In genomic region chr3:196968233-196969000, GRCh38 we compare ENCODE assay signal across 8 cellular contexts. TPM values are rescaled to one million over a fixed set of nuclear protein-coding genes. Genes with fewer than 3 reads are reported as not detected.
A peak's percentile ranks its signal among the peaks of the same experiment; 100 is the strongest.
DNase-seq lines count a peak whose midpoint lies in the region; ATAC-seq and TF ChIP-seq lines count a peak whose summit lies in the region.

Gene PIGZ (minus strand): TSS chr3:196968833. CDS start chr3:196952031, 16,802 bp downstream.

- ATAC-seq in HG02840 (IDR thresholded peaks at IDR 0.05; ENCODE audit: low FRiP score, unreplicated experiment) = peak; percentile 51
- ATAC-seq in Right ventricle myocardium superior (ENCODE audit: poor library complexity) = peak; percentile 86

- peaks cover 48% of the 10 kb centered on the region for H3K27me3 Mint-ChIP-seq in progenitor cell of endocrine pancreas

- no peaks in the 10 kb centered on the region for H3K9me3 Mint-ChIP-seq in progenitor cell of endocrine pancreas (ENCODE audit: low read depth)

- H3K36me3 Mint-ChIP-seq in progenitor cell of endocrine pancreas (ENCODE audit: insufficient read depth) = peaks cover 5% of the 10 kb centered on the region

- H3K4me1 Mint-ChIP-seq in progenitor cell of endocrine pancreas (ENCODE audit: low read depth) = peaks cover 1% of the 10 kb centered on the region

- TF ChIP-seq POLR2A in GM15510 (IDR thresholded peaks at IDR 0.05; ENCODE audit: borderline replicate concordance, extremely low read depth, insufficient read length) = peak; percentile 67

- H3K27ac Mint-ChIP-seq in progenitor cell of endocrine pancreas = no peak within 1 kb of the TSS

- intact Hi-C loops in Right ventricle myocardium superior (cut with DNase I) = no loop called here

- DNase-seq in ACHN = peak; percentile 24
- DNase-seq in NCI-H510A (lab: John Stamatoyannopoulos, UW) = peak; percentile 39
- peak; percentile 20 for DNase-seq in activated effector memory CD4-positive, alpha-beta T cell treated with Interleukin-2 at 50 U/mL for 16 hours
- DNase-seq in Right ventricle myocardium superior = peak; percentile 69
- DNase-seq in progenitor cell of endocrine pancreas (ENCODE audit: low spot score, unreplicated experiment) = peak; percentile 25
- DNase-seq in NK-92 (lab: John Stamatoyannopoulos, UW; ENCODE audit: unreplicated experiment) = no peak

- peak within 1 kb of the TSS; percentile 65 for H3K4me3 Mint-ChIP-seq in progenitor cell of endocrine pancreas (ENCODE audit: low read depth)

- TF ChIP-seq CTCF in progenitor cell of endocrine pancreas (IDR thresholded peaks at IDR 0.05; ENCODE audit: unreplicated experiment) = no peak

- in situ Hi-C loops in ACHN (cut with HindIII; ENCODE audit: low pct_ligation_motif_present, low pct_unique_long_range_greater_than_20kb, low sequenced_read_pairs) = no loop called here

RNA-seq across cellular contexts. Expression of gene PIGZ, which starts in this region (rescaled TPM):
- total RNA-seq in Right ventricle myocardium superior (2.2 TPM), progenitor cell of endocrine pancreas (4.7 and 6.0 TPM in 2 replicates)
